ENCODE assay signal across 21 cellular contexts in genomic region chr1:6006882-6007281, GRCh38. TPM values are rescaled to one million over a fixed set of nuclear protein-coding genes. Genes with fewer than 3 reads are reported as not detected.
DNase-seq lines count a peak whose midpoint lies in the region; ATAC-seq, FAIRE-seq and TF ChIP-seq lines count a peak whose summit lies in the region.
"Had no signal": no experiment of that assay in that cellular context is flagged by ENCODE, and none has a peak within 500 bp of the region (broad histone marks: within the 10 kb centered on the region; RNA-seq: fewer than 3 reads in every experiment).

No MANE protein-coding gene starts in this region.

- peak overlapping the region; percentile 20 for H3K4me3 Mint-ChIP-seq in activated naive CD8-positive, alpha-beta T cell
- no peak overlapping the region for H3K4me3 Mint-ChIP-seq in activated naive CD8-positive, alpha-beta T cell treated with anti-CD3 and anti-CD28 coated beads for 36 hours
- peak overlapping the region; percentile 47 for H3K4me3 Mint-ChIP-seq in natural killer cell
- H3K4me3 Mint-ChIP-seq: activated CD4-positive, alpha-beta memory T cell treated with anti-CD3 and anti-CD28 coated beads for 36 hours; CD4-positive, alpha-beta T cell; memory B cell had no signal

- H3K4me1 Mint-ChIP-seq in activated naive CD8-positive, alpha-beta T cell (ENCODE audit: low read depth), result peaks cover 26% of the 10 kb centered on the region
- peaks cover 24% of the 10 kb centered on the region for H3K4me1 Mint-ChIP-seq in activated naive CD8-positive, alpha-beta T cell treated with anti-CD3 and anti-CD28 coated beads for 36 hours
- peaks cover 20 to 46% of the 10 kb centered on the region in 2 donors for H3K4me1 Mint-ChIP-seq in natural killer cell

- no peaks in the 10 kb centered on the region for H3K27me3 Mint-ChIP-seq in activated naive CD8-positive, alpha-beta T cell
- no peaks in the 10 kb centered on the region for H3K27me3 Mint-ChIP-seq in activated naive CD8-positive, alpha-beta T cell treated with anti-CD3 and anti-CD28 coated beads for 36 hours
- no peaks in the 10 kb centered on the region for H3K27me3 Mint-ChIP-seq in natural killer cell (ENCODE audit: low read depth in 2 of 2)
- H3K27me3 Mint-ChIP-seq: activated CD4-positive, alpha-beta memory T cell treated with anti-CD3 and anti-CD28 coated beads for 36 hours; CD4-positive, alpha-beta T cell; memory B cell; naive thymus-derived CD4-positive, alpha-beta T cell had no signal

- no peak for FAIRE-seq in GM12892 (lab: Jason Lieb, UNC)
- FAIRE-seq: H1 had no signal

- H3K36me3 Mint-ChIP-seq in activated naive CD8-positive, alpha-beta T cell, result no peaks in the 10 kb centered on the region
- no peaks in the 10 kb centered on the region for H3K36me3 Mint-ChIP-seq in activated naive CD8-positive, alpha-beta T cell treated with anti-CD3 and anti-CD28 coated beads for 36 hours
- H3K36me3 Mint-ChIP-seq in natural killer cell, result no peaks in the 10 kb centered on the region
- H3K36me3 Mint-ChIP-seq: activated CD4-positive, alpha-beta memory T cell treated with anti-CD3 and anti-CD28 coated beads for 36 hours had no signal

- intact Hi-C loops in natural killer cell (cut with micrococcal nuclease), result no loop called here

- TF ChIP-seq CTCF in natural killer cell (IDR thresholded peaks at IDR 0.05), result no peak

- ATAC-seq in natural killer cell, result no peak

- H3K27ac ChIP-seq in cingulate gyrus (ENCODE audit: low read depth, low read length), result peak overlapping the region; percentile 54
- H3K27ac ChIP-seq: prostate gland, tibial nerve had no signal

- DNase-seq in activated naive CD8-positive, alpha-beta T cell treated with anti-CD3 and anti-CD28 coated beads for 36 hours, result no peak
- DNase-seq in natural killer cell, result no peak
- no peak for DNase-seq in GF-D8 (lab: John Stamatoyannopoulos, UW)
- no peak for DNase-seq in GM12892 (ENCODE audit: insufficient read length)
- no peak for DNase-seq in SHP77 treated with DMSO at 0.1 percent for 48 hours (lab: John Stamatoyannopoulos, UW)
- DNase-seq in GM19238 (ENCODE audit: insufficient read length, low spot score), result no peak
- DNase-seq: amniotic stem cell; central memory CD4-positive, alpha-beta T cell; MM.1S; NCI-H345; NK-92 treated with Interleukin-12 subunit alpha and Interleukin-12 subunit beta, amount 100 ng/mL, for 24 hours; stimulated activated CD4-positive, alpha-beta T cell treated with anti-CD3 and anti-CD28 coated beads, Interleukin-12 subunit alpha, Interleukin-12 subunit beta, amount 100 ng/mL, for 4 hours had no signal

- TF ChIP-seq POLR2A in GM12892 (IDR thresholded peaks at IDR 0.05; ENCODE audit: low read depth, low read length), result no peak

- no peaks in the 10 kb centered on the region for H3K9me3 Mint-ChIP-seq in activated naive CD8-positive, alpha-beta T cell (ENCODE audit: low read depth)
- H3K9me3 Mint-ChIP-seq in activated naive CD8-positive, alpha-beta T cell treated with anti-CD3 and anti-CD28 coated beads for 36 hours, result no peaks in the 10 kb centered on the region
- H3K9me3 Mint-ChIP-seq in natural killer cell, result no peaks in the 10 kb centered on the region
- H3K9me3 Mint-ChIP-seq: activated CD4-positive, alpha-beta memory T cell treated with anti-CD3 and anti-CD28 coated beads for 36 hours; CD4-positive, alpha-beta T cell; memory B cell; naive thymus-derived CD4-positive, alpha-beta T cell had no signal

- H3K27ac Mint-ChIP-seq in activated naive CD8-positive, alpha-beta T cell, result no peak overlapping the region
- no peak overlapping the region for H3K27ac Mint-ChIP-seq in activated naive CD8-positive, alpha-beta T cell treated with anti-CD3 and anti-CD28 coated beads for 36 hours
- H3K27ac Mint-ChIP-seq in natural killer cell, result peak overlapping the region in 1 of 2 donors; percentile 82
- H3K27ac Mint-ChIP-seq: activated CD4-positive, alpha-beta memory T cell treated with anti-CD3 and anti-CD28 coated beads for 36 hours; CD4-positive, alpha-beta T cell; memory B cell had no signal

RNA-seq across cellular contexts. Expression of gene NPHP4, which starts 14.7 kb away (rescaled TPM):
- total RNA-seq in activated naive CD8-positive, alpha-beta T cell treated with anti-CD3 and anti-CD28 coated beads for 36 hours, result 10 to 100 TPM; 11.4 to 12.6 TPM
- 10 to 100 TPM in 2 of 3 donors, 1 to 10 TPM in 1; 6.3 to 14.7 (median 10.1) TPM for total RNA-seq in natural killer cell
- 4.7 TPM for polyA plus RNA-seq in GM12892 (2012; ENCODE audit: missing spikeins)

RNA-seq across cellular contexts. Expression of gene KCNAB2, which starts 38.8 kb away (rescaled TPM):
- 100 to 1,000 TPM; 209 to 218 TPM for total RNA-seq in activated naive CD8-positive, alpha-beta T cell treated with anti-CD3 and anti-CD28 coated beads for 36 hours
- 100 to 1,000 TPM; 387 to 749 (median 430) TPM for total RNA-seq in natural killer cell
- 50.2 TPM for polyA plus RNA-seq in GM12892 (2012; ENCODE audit: missing spikeins)
